14 cellular contexts compared by ENCODE assay signal in genomic region chr14:72708708-72709475, GRCh38.
A peak's percentile ranks its signal among the peaks of the same experiment; 100 is the strongest.
DNase-seq lines count a peak whose midpoint lies in the region; ATAC-seq and TF ChIP-seq lines count a peak whose summit lies in the region.
"Had no signal": no experiment of that assay in that cellular context is flagged by ENCODE, and none has a peak within 500 bp of the region (broad histone marks: within the 10 kb centered on the region; RNA-seq: fewer than 3 reads in every experiment).

No MANE protein-coding gene starts in this region.

- intact Hi-C loops in gastrocnemius medialis (cut with DNase I; ENCODE audit: low total_unique reads) = no loop called here

- ATAC-seq in esophagus mucosa = no peak
- no peak for ATAC-seq in gastrocnemius medialis
- ATAC-seq: naive thymus-derived CD8-positive, alpha-beta T cell had no signal

- H3K9me3 ChIP-seq in gastrocnemius medialis = no peaks in the 10 kb centered on the region
- H3K9me3 ChIP-seq: tibial nerve had no signal

- no peak for TF ChIP-seq POLR2A in gastrocnemius medialis (IDR thresholded peaks at IDR 0.05)

- in situ Hi-C loops in gastrocnemius medialis (cut with MboI; ENCODE audit: low sequenced_read_pairs in 4 of 4) = no loop called here

- H3K27ac ChIP-seq in gastrocnemius medialis = peak overlapping the region in 1 of 4 donors; percentile 39
- H3K27ac ChIP-seq: 22Rv1, tibial nerve had no signal

- H3K36me3 ChIP-seq in gastrocnemius medialis = no peaks in the 10 kb centered on the region
- H3K36me3 ChIP-seq: tibial nerve had no signal

- H3K4me3 ChIP-seq in epithelial cell of esophagus (ENCODE audit: low read length) (no peak overlapping the region), gastrocnemius medialis (no peak overlapping the region)
- H3K4me3 ChIP-seq: tibial nerve had no signal

- DNase-seq in DMS53 (lab: John Stamatoyannopoulos, UW) = peak; percentile 4
- no peak for DNase-seq in DMS53 treated with DMSO at 0.1 percent for 48 hours (lab: John Stamatoyannopoulos, UW; ENCODE audit: unreplicated experiment)
- DNase-seq in RPMI7951 (ENCODE audit: low read depth) = peak; percentile 38
- DNase-seq in epithelial cell of esophagus (ENCODE audit: low read depth) = peak; percentile 44
- DNase-seq in occipital lobe (lab: John Stamatoyannopoulos, UW) = peak; percentile 27
- no peak for DNase-seq in ureter (ENCODE audit: low spot score)
- no peak for DNase-seq in gastrocnemius medialis
- DNase-seq: immature natural killer cell; naive thymus-derived CD8-positive, alpha-beta T cell; NCI-H1048; NCI-H446 had no signal

- H3K4me1 ChIP-seq in gastrocnemius medialis = peaks cover 25% of the 10 kb centered on the region in 2 donors
- H3K4me1 ChIP-seq: tibial nerve had no signal

- TF ChIP-seq CTCF in epithelial cell of esophagus (IDR thresholded peaks at IDR 0.05; ENCODE audit: insufficient read depth, low read depth, low read length, missing control alignments) (no peak), gastrocnemius medialis (IDR thresholded peaks at IDR 0.05 in 4 of 5, conservative IDR thresholded peaks at IDR 0.05 in 1 of 5) (no peak)

- no peaks in the 10 kb centered on the region for H3K27me3 ChIP-seq in gastrocnemius medialis
- H3K27me3 ChIP-seq: tibial nerve had no signal

Comparison
In these comparisons a context has a peak if more than half of its experiments do, and no peak if none do; other contexts are left out.
1. DNase-seq: peak in DMS53 (single experiment), RPMI7951 (single experiment), epithelial cell of esophagus (single experiment) and occipital lobe (single experiment); none in DMS53 treated with DMSO at 0.1 percent for 48 hours (single experiment), ureter (single experiment) and gastrocnemius medialis (0 of 2).